ENCODE assay signal across 27 cellular contexts in genomic region chr2:16477648-16478047, GRCh38.
"Had no signal": no experiment of that assay in that cellular context is flagged by ENCODE, and none has a peak within 500 bp of the region (broad histone marks: within the 10 kb centered on the region; RNA-seq: fewer than 3 reads in every experiment).

No MANE protein-coding gene starts in this region.

- H3K27ac ChIP-seq: stomach, suprapubic skin, testis, thoracic aorta, thyroid gland, tibial artery, tibial nerve, transverse colon, upper lobe of left lung, upper lobe of right lung, uterus, vagina had no signal

- H3K36me3 Mint-ChIP-seq: stimulated activated effector memory CD8-positive, alpha-beta T cell treated with anti-CD3 and anti-CD28 coated beads, Interleukin-12 subunit alpha, Interleukin-12 subunit beta, amount 100 ng/mL, for 72 hours; stimulated activated memory B cell treated with anti-CD40 and anti-IgM and Interleukin-4, amounts not matched to agents 10 μg/mL and 1 μg/mL and 100 μg/mL, for 72 hours; stimulated activated naive B cell treated with anti-CD40 and anti-IgM and Interleukin-4, amounts not matched to agents 10 μg/mL and 1 μg/mL and 100 μg/mL, for 72 hours; type B pancreatic cell had no signal

- H3K9me3 Mint-ChIP-seq: stimulated activated memory B cell treated with anti-CD40 and anti-IgM and Interleukin-4, amounts not matched to agents 10 μg/mL and 1 μg/mL and 100 μg/mL, for 72 hours; stimulated activated naive B cell treated with anti-CD40 and anti-IgM and Interleukin-4, amounts not matched to agents 10 μg/mL and 1 μg/mL and 100 μg/mL, for 72 hours; stimulated activated naive CD8-positive, alpha-beta T cell treated with anti-CD3 and anti-CD28 coated beads, Interleukin-15, amount 100 ng/mL, for 72 hours; stimulated activated naive CD8-positive, alpha-beta T cell treated with anti-CD3 and anti-CD28 coated beads, Interleukin-15, Interleukin-2, amounts not matched to agents 100 ng/mL and 50 ng/mL, for 24 hours; type B pancreatic cell had no signal

- DNase-seq: stimulated activated CD4-positive, alpha-beta T cell treated with anti-CD3 and anti-CD28 coated beads, Interleukin-2, amount 100 ng/mL, for 48 hours; stimulated activated CD4-positive, alpha-beta T cell treated with anti-CD3 and anti-CD28 coated beads, Interleukin-4, amount 100 ng/mL, for 1 hour; stimulated activated CD4-positive, alpha-beta T cell treated with anti-CD3 and anti-CD28 coated beads, Interleukin-4, amount 100 ng/mL, for 24 hours; stimulated activated CD4-positive, alpha-beta T cell treated with anti-CD3 and anti-CD28 coated beads, Interleukin-4, amount 100 ng/mL, for 4 hours; stimulated activated CD8-positive, alpha-beta memory T cell treated with anti-CD3 and anti-CD28 coated beads, Interleukin-4, amount 100 ng/mL, for 48 hours; stimulated activated naive B cell treated with anti-CD40 and anti-IgM and Interleukin-4, amounts not matched to agents 10 μg/mL and 1 μg/mL and 100 μg/mL, for 72 hours; stimulated activated naive CD4-positive, alpha-beta T cell; stimulated activated naive CD4-positive, alpha-beta T cell treated with Interleukin-2 at 50 U/mL for 16 hours; stimulated activated naive CD8-positive, alpha-beta T cell treated with anti-CD3 and anti-CD28 coated beads, Interleukin-15, amount 100 ng/mL, for 72 hours; stimulated activated naive CD8-positive, alpha-beta T cell treated with anti-CD3 and anti-CD28 coated beads, Interleukin-15, Interleukin-2, amounts not matched to agents 100 U/mL and 50 U/mL, for 24 hours; stomach; substantia nigra; testis; thyroid gland; tibial artery; transverse colon; upper lobe of right lung; uterus had no signal

- H3K4me1 ChIP-seq: stomach, testis, thyroid gland, tibial artery, tibial nerve, transverse colon, upper lobe of left lung, upper lobe of right lung, uterus, vagina had no signal

- ATAC-seq: stimulated activated memory B cell treated with anti-CD40 and anti-IgM and Interleukin-4, amounts not matched to agents 10 μg/mL and 1 μg/mL and 100 μg/mL, for 72 hours; stimulated activated naive B cell treated with anti-CD40 and anti-IgM and Interleukin-4, amounts not matched to agents 10 μg/mL and 1 μg/mL and 100 μg/mL, for 72 hours; stimulated activated naive CD8-positive, alpha-beta T cell treated with anti-CD3 and anti-CD28 coated beads, Interleukin-15, Interleukin-2, amounts not matched to agents 100 U/mL and 50 U/mL, for 24 hours; upper lobe of right lung had no signal

- H3K27ac Mint-ChIP-seq: stimulated activated effector memory CD8-positive, alpha-beta T cell treated with anti-CD3 and anti-CD28 coated beads, Interleukin-12 subunit alpha, Interleukin-12 subunit beta, amount 100 ng/mL, for 72 hours; stimulated activated memory B cell treated with anti-CD40 and anti-IgM and Interleukin-4, amounts not matched to agents 10 μg/mL and 1 μg/mL and 100 μg/mL, for 72 hours; stimulated activated naive B cell treated with anti-CD40 and anti-IgM and Interleukin-4, amounts not matched to agents 10 μg/mL and 1 μg/mL and 100 μg/mL, for 72 hours; stimulated activated naive CD8-positive, alpha-beta T cell treated with anti-CD3 and anti-CD28 coated beads, Interleukin-15, amount 100 ng/mL, for 72 hours; stimulated activated naive CD8-positive, alpha-beta T cell treated with anti-CD3 and anti-CD28 coated beads, Interleukin-15, Interleukin-2, amounts not matched to agents 100 ng/mL and 50 ng/mL, for 24 hours; type B pancreatic cell had no signal

- H3K36me3 ChIP-seq: stomach, suprapubic skin, thoracic aorta, thyroid gland, tibial artery, tibial nerve, transverse colon, upper lobe of left lung, upper lobe of right lung, uterus, vagina had no signal

- H3K9me3 ChIP-seq: stomach, suprapubic skin, testis, thoracic aorta, thyroid gland, tibial artery, tibial nerve, transverse colon, upper lobe of left lung, upper lobe of right lung, uterus, vagina had no signal

- H3K4me3 ChIP-seq: stomach, suprapubic skin, testis, thoracic aorta, thyroid gland, tibial artery, tibial nerve, transverse colon, upper lobe of left lung, upper lobe of right lung, uterus, vagina had no signal

- H3K4me1 Mint-ChIP-seq: stimulated activated effector memory CD8-positive, alpha-beta T cell treated with anti-CD3 and anti-CD28 coated beads, Interleukin-12 subunit alpha, Interleukin-12 subunit beta, amount 100 ng/mL, for 72 hours; stimulated activated memory B cell treated with anti-CD40 and anti-IgM and Interleukin-4, amounts not matched to agents 10 μg/mL and 1 μg/mL and 100 μg/mL, for 72 hours; stimulated activated naive B cell treated with anti-CD40 and anti-IgM and Interleukin-4, amounts not matched to agents 10 μg/mL and 1 μg/mL and 100 μg/mL, for 72 hours; stimulated activated naive CD8-positive, alpha-beta T cell treated with anti-CD3 and anti-CD28 coated beads, Interleukin-15, amount 100 ng/mL, for 72 hours had no signal

- H3K4me3 Mint-ChIP-seq: stimulated activated effector memory CD8-positive, alpha-beta T cell treated with anti-CD3 and anti-CD28 coated beads, Interleukin-12 subunit alpha, Interleukin-12 subunit beta, amount 100 ng/mL, for 72 hours; stimulated activated memory B cell treated with anti-CD40 and anti-IgM and Interleukin-4, amounts not matched to agents 10 μg/mL and 1 μg/mL and 100 μg/mL, for 72 hours; stimulated activated naive B cell treated with anti-CD40 and anti-IgM and Interleukin-4, amounts not matched to agents 10 μg/mL and 1 μg/mL and 100 μg/mL, for 72 hours; stimulated activated naive CD8-positive, alpha-beta T cell treated with anti-CD3 and anti-CD28 coated beads, Interleukin-15, amount 100 ng/mL, for 72 hours; stimulated activated naive CD8-positive, alpha-beta T cell treated with anti-CD3 and anti-CD28 coated beads, Interleukin-15, Interleukin-2, amounts not matched to agents 100 ng/mL and 50 ng/mL, for 24 hours; type B pancreatic cell had no signal

- H3K27me3 ChIP-seq: stomach, suprapubic skin, testis, thyroid gland, tibial nerve, transverse colon, upper lobe of left lung, upper lobe of right lung, uterus, vagina had no signal
